Comparison of ENCODE assay signal across 22 cellular contexts in the genomic region with DNA sequence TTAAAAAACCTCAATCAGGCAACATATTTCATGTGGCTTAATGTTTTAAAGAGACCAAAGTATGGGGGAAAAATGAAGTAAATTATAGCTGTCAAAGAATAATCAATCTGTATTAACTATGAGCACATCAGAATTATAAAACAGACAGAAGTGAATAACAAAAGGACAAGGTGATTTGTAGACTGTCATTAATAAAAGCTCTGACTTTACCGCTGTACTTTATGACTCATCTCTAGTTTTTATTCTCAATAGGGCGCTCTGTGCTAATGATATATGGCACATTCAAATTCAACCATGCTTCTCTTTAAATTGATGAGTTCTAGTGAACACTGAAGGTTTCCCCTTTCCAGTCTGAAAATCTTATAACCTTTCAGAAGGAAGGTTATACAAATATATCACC.
"Had no signal": no experiment of that assay in that cellular context is flagged by ENCODE, and none has a peak within 500 bp of the region (broad histone marks: within the 10 kb centered on the region; RNA-seq: fewer than 3 reads in every experiment).

No MANE protein-coding gene starts in this region.

- H3K27me3 Mint-ChIP-seq: activated naive CD4-positive, alpha-beta T cell treated with anti-CD3 and anti-CD28 coated beads, Interleukin-2, amount 50 U/mL, for 24 hours; natural killer cell treated with Interleukin-12 subunit alpha and Interleukin-12 subunit beta and Interleukin-15 and Interleukin-18, amount 100 ng/mL, for 72 hours; progenitor cell of endocrine pancreas had no signal

- H3K4me1 Mint-ChIP-seq: activated naive CD4-positive, alpha-beta T cell treated with anti-CD3 and anti-CD28 coated beads, Interleukin-2, amount 50 U/mL, for 24 hours had no signal

- ATAC-seq: activated CD8-positive, alpha-beta T cell treated with anti-CD3 and anti-CD28 coated beads, Interleukin-2, amount 10 ng/mL, durations not matched to agents 7 days and 5 days; natural killer cell treated with Interleukin-12 subunit alpha and Interleukin-12 subunit beta and Interleukin-15 and Interleukin-18, amount 100 ng/mL, for 72 hours; stimulated activated naive CD8-positive, alpha-beta T cell treated with anti-CD3 and anti-CD28 coated beads, Interleukin-15, Interleukin-2, amounts not matched to agents 100 U/mL and 50 U/mL, for 24 hours had no signal

- H3K4me3 Mint-ChIP-seq: activated CD8-positive, alpha-beta T cell treated with anti-CD3 and anti-CD28 coated beads, Interleukin-2, amount 10 ng/mL, durations not matched to agents 7 days and 5 days; activated naive CD4-positive, alpha-beta T cell treated with anti-CD3 and anti-CD28 coated beads, Interleukin-2, amount 50 U/mL, for 24 hours; activated T-helper 1 cell treated with anti-CD3 and anti-CD28 coated beads, Interleukin-12 subunit alpha, Interleukin-12 subunit beta, Interleukin-2, Interleukin-4 antibody, amounts not matched to agents 30 ng/mL and 10 ng/mL and 1 ng/mL, durations not matched to agents 14 hours and 24 hours and 36 hours; natural killer cell treated with Interleukin-12 subunit alpha and Interleukin-12 subunit beta and Interleukin-15 and Interleukin-18, amount 100 ng/mL, for 72 hours; T-helper 2 cell treated with Interferon-gamma antibody and Interleukin-4, amounts not matched to agents 5 μg/mL and 100 μg/mL, for 36 hours had no signal

- DNase-seq: activated CD4-positive, alpha-beta T cell treated with anti-CD3 and anti-CD28 coated beads for 1 hour; activated CD4-positive, alpha-beta T cell treated with anti-CD3 and anti-CD28 coated beads, Interleukin-2, amount 50 U/mL, for 1 hour; activated CD8-positive, alpha-beta T cell treated with anti-CD3 and anti-CD28 coated beads, Interleukin-2, amount 10 ng/mL, durations not matched to agents 7 days and 5 days; activated gamma-delta T cell treated with Interleukin-2 at 50 U/mL for 16 hours; aorta; central memory CD4-positive, alpha-beta T cell; dermis blood vessel endothelial cell; effector CD8-positive, alpha-beta T cell; erythroblast; foreskin melanocyte; head of caudate nucleus; hypothalamus; left ventricle myocardium superior; mammary epithelial cell; stimulated activated CD4-positive, alpha-beta T cell treated with anti-CD3 and anti-CD28 coated beads, Interleukin-4, amount 100 ng/mL, for 24 hours; stimulated activated naive CD8-positive, alpha-beta T cell treated with anti-CD3 and anti-CD28 coated beads, Interleukin-15, Interleukin-2, amounts not matched to agents 100 U/mL and 50 U/mL, for 24 hours; upper lobe of left lung had no signal

- H3K27ac Mint-ChIP-seq: activated CD8-positive, alpha-beta T cell treated with anti-CD3 and anti-CD28 coated beads, Interleukin-2, amount 10 ng/mL, durations not matched to agents 7 days and 5 days; activated naive CD4-positive, alpha-beta T cell treated with anti-CD3 and anti-CD28 coated beads, Interleukin-2, amount 50 U/mL, for 24 hours; activated T-helper 1 cell treated with anti-CD3 and anti-CD28 coated beads, Interleukin-12 subunit alpha, Interleukin-12 subunit beta, Interleukin-2, Interleukin-4 antibody, amounts not matched to agents 30 ng/mL and 10 ng/mL and 1 ng/mL, durations not matched to agents 14 hours and 24 hours and 36 hours; natural killer cell treated with Interleukin-12 subunit alpha and Interleukin-12 subunit beta and Interleukin-15 and Interleukin-18, amount 100 ng/mL, for 72 hours; T-helper 2 cell treated with Interferon-gamma antibody and Interleukin-4, amounts not matched to agents 5 μg/mL and 100 μg/mL, for 36 hours had no signal

- H3K9me3 Mint-ChIP-seq: activated naive CD4-positive, alpha-beta T cell treated with anti-CD3 and anti-CD28 coated beads, Interleukin-2, amount 50 U/mL, for 24 hours; activated T-helper 1 cell treated with anti-CD3 and anti-CD28 coated beads, Interleukin-12 subunit alpha, Interleukin-12 subunit beta, Interleukin-2, Interleukin-4 antibody, amounts not matched to agents 30 ng/mL and 10 ng/mL and 1 ng/mL, durations not matched to agents 14 hours and 24 hours and 36 hours; natural killer cell treated with Interleukin-12 subunit alpha and Interleukin-12 subunit beta and Interleukin-15 and Interleukin-18, amount 100 ng/mL, for 72 hours; T-helper 2 cell treated with Interferon-gamma antibody and Interleukin-4, amounts not matched to agents 5 μg/mL and 100 μg/mL, for 36 hours had no signal
